25 cellular contexts compared by ENCODE assay signal in the genomic region with DNA sequence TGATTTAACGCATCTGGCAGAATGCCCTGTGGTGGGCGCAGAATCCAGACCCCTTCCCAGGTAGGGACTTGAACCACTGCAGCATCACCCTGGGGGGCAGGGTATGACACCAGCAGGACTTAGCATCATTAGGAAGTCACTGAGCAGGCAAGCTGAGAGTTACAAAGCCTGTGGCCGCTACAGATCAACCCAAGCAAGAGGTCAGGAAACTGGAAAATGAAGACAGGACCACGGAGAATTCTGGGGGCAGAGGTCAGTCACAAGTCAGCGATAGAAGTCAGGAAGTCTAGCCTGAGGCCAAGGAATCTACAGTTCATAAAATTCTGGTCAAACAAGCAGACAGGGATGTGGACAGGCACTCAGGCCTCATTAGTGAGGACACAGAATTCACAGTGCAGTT.
"Had no signal": no experiment of that assay in that cellular context is flagged by ENCODE, and none has a peak within 500 bp of the region (broad histone marks: within the 10 kb centered on the region; RNA-seq: fewer than 3 reads in every experiment).

No MANE protein-coding gene starts in this region.

- H3K36me3 ChIP-seq: adrenal gland, heart right ventricle, neutrophil, right lobe of liver, upper lobe of left lung, vagina, WERI-Rb-1 had no signal

- H3K4me1 ChIP-seq: adrenal gland, heart right ventricle, right lobe of liver, upper lobe of left lung, vagina had no signal

- H3K4me3 ChIP-seq: adrenal gland, coronary artery, heart right ventricle, right lobe of liver, upper lobe of left lung, vagina had no signal

- H3K9me3 ChIP-seq: adrenal gland, heart right ventricle, neutrophil, right lobe of liver, upper lobe of left lung, vagina had no signal

- H3K27me3 ChIP-seq: adrenal gland, heart right ventricle, neutrophil, right lobe of liver, upper lobe of left lung, vagina had no signal

- ATAC-seq: heart right ventricle, natural killer cell had no signal

- FAIRE-seq: endothelial cell of umbilical vein, TTC549 had no signal

- DNase-seq: activated CD4-positive, alpha-beta memory T cell treated with anti-CD3 and anti-CD28 coated beads for 36 hours; activated CD4-positive, alpha-beta T cell treated with anti-CD3 and anti-CD28 coated beads, Interleukin-2, amount 10 ng/mL, durations not matched to agents 24 days and 14 days; activated CD4-positive, CD25-positive, alpha-beta regulatory T cell treated with anti-CD3 and anti-CD28 coated beads, Interleukin-2, amount 50 U/mL, for 72 hours; activated CD8-positive, alpha-beta memory T cell treated with anti-CD3 and anti-CD28 coated beads, Interleukin-2, amount 50 U/mL, for 4 hours; activated effector memory CD4-positive, alpha-beta T cell treated with anti-CD3 and anti-CD28 coated beads, Interleukin-2, amount 50 U/mL, for 16 hours; activated naive CD4-positive, alpha-beta T cell treated with anti-CD3 and anti-CD28 coated beads for 36 hours; activated naive CD8-positive, alpha-beta T cell treated with anti-CD3 and anti-CD28 coated beads for 36 hours; activated T-cell treated with anti-CD3 and anti-CD28 coated beads, Interleukin-2, amount 50 U/mL, for 1 hour; adrenal gland; aorta; foreskin fibroblast; heart right ventricle; kidney glomerular epithelial cell; natural killer cell; right lobe of liver; stimulated activated CD4-positive, alpha-beta T cell treated with anti-CD3 and anti-CD28 coated beads, Interleukin-4, amount 100 ng/mL, for 1 hour; SW 1271; T-helper 9 cell; upper lobe of left lung; WERI-Rb-1 had no signal

- H3K27ac ChIP-seq: adrenal gland, coronary artery, heart right ventricle, neutrophil, right lobe of liver, upper lobe of left lung, vagina, WERI-Rb-1 had no signal
